In genomic region chr6:32853541-32854375, GRCh38 we compare ENCODE assay signal across 8 cellular contexts. TPM values are rescaled to one million over a fixed set of nuclear protein-coding genes. Genes with fewer than 3 reads are reported as not detected.
DNase-seq lines count a peak whose midpoint lies in the region; ATAC-seq and TF ChIP-seq lines count a peak whose summit lies in the region.

TSS of gene PSMB9 (plus strand) at chr6:32854192. CDS start at chr6:32854230, 38 bp downstream.
TSS of gene TAP1 (minus strand) at chr6:32853704. CDS start at chr6:32853636, 68 bp downstream.

- H3K27me3 ChIP-seq in GM06990 (replicated peaks; ENCODE audit: control insufficient read depth, insufficient read depth, low read length) (no peaks in the 10 kb centered on the region), MM.1S (replicated peaks; ENCODE audit: insufficient read depth, low read length) (no peaks in the 10 kb centered on the region), osteoblast (ENCODE audit: insufficient read depth, low read length) (no peaks in the 10 kb centered on the region), testis (no peaks in the 10 kb centered on the region)

- intact Hi-C loops in testis (cut with DNase I; ENCODE audit: low total_unique reads): no loop called here

- peaks cover 8% of the 10 kb centered on the region; the same call in 1 of the 2 replicates for H3F3A ChIP-seq in MM.1S (ENCODE audit: insufficient read depth, low read length)

- H3K4me1 ChIP-seq in MM.1S (ENCODE audit: low read length) (peaks cover 17% of the 10 kb centered on the region; the same call in 1 of the 2 replicates), osteoblast (ENCODE audit: insufficient read depth, low read length) (peaks cover 14% of the 10 kb centered on the region), testis (peaks cover 13% of the 10 kb centered on the region)

- H3K4me3 ChIP-seq in GM06990 (replicated peaks; ENCODE audit: low read depth, low read length): peak within 1 kb of the TSS; percentile 96
- H3K4me3 ChIP-seq in MM.1S (ENCODE audit: low read length): peak within 1 kb of the TSS; percentile 90
- H3K4me3 ChIP-seq in osteoblast (ENCODE audit: insufficient read depth, low read length): peak within 1 kb of the TSS; percentile 92
- H3K4me3 ChIP-seq in testis: peak within 1 kb of the TSS; percentile 84 to 88

- DNase-seq in GM06990 (ENCODE audit: extremely low read depth, insufficient read length) (peak; percentile 97), HCEC 1CT (peak; percentile 92), MM.1S (peak; percentile 95), SKM-1 (lab: John Stamatoyannopoulos, UW; ENCODE audit: unreplicated experiment) (peak; percentile 80), glomerular endothelial cell (ENCODE audit: extremely low read depth, low read depth, low spot score) (no peak), osteoblast (ENCODE audit: insufficient read length, low spot score, missing footprints) (peak; percentile 99), testis (peak; percentile 95)
- DNase-seq in activated naive CD4-positive, alpha-beta T cell treated with anti-CD3 and anti-CD28 coated beads, Interleukin-2, amount 50 U/mL, for 72 hours (ENCODE audit: low spot score in 2 of 2): peak; percentile 91 to 93

- peak; percentile 78 for TF ChIP-seq CTCF in GM06990 (IDR thresholded peaks at IDR 0.05; ENCODE audit: insufficient read depth, low read length, poor library complexity, severe bottlenecking)
- TF ChIP-seq CTCF in MM.1S (IDR thresholded peaks at IDR 0.05; ENCODE audit: low read length): peak; percentile 83
- TF ChIP-seq CTCF in osteoblast (IDR thresholded peaks at IDR 0.05; ENCODE audit: extremely low read depth, low read depth, low read length): peak; percentile 59
- peak; percentile 70 to 90 (median 84) for TF ChIP-seq CTCF in testis (IDR thresholded peaks at IDR 0.05)

- H3K4me2 ChIP-seq in MM.1S (ENCODE audit: low read depth, low read length) (peak within 1 kb of the TSS; percentile 85), osteoblast (ENCODE audit: insufficient read depth, low read length) (peak within 1 kb of the TSS; percentile 79)

- H3K9me3 ChIP-seq in MM.1S (replicated peaks; ENCODE audit: insufficient read depth, low read length): no peaks in the 10 kb centered on the region
- no peaks in the 10 kb centered on the region for H3K9me3 ChIP-seq in osteoblast (ENCODE audit: low read depth, low read length)
- H3K9me3 ChIP-seq in testis: no peaks in the 10 kb centered on the region

- WGBS in testis, 2 donors: 0 to 2% methylated on average over 10 to 59 of the region's 68 CpGs

- no peaks in the 10 kb centered on the region for H4K20me1 ChIP-seq in MM.1S (ENCODE audit: insufficient read depth, low read length)
- H4K20me1 ChIP-seq in osteoblast (ENCODE audit: insufficient read depth, low read length): no peaks in the 10 kb centered on the region

- peak; percentile 27 for TF ChIP-seq POLR2A in testis (IDR thresholded peaks at IDR 0.05)

- H3K27ac ChIP-seq in MM.1S (ENCODE audit: low read length) (peak within 1 kb of the TSS; percentile 95), osteoblast (ENCODE audit: low read depth, low read length) (peak within 1 kb of the TSS; percentile 92), testis (peak within 1 kb of the TSS; percentile 96 to 98)

- peaks cover 0 to 5% of the 10 kb centered on the region in 2 donors for H3K9me3 Mint-ChIP-seq in activated naive CD4-positive, alpha-beta T cell treated with anti-CD3 and anti-CD28 coated beads, Interleukin-2, amount 50 U/mL, for 72 hours

- peak within 1 kb of the TSS; percentile 89 for H2AFZ ChIP-seq in MM.1S (ENCODE audit: low read length)
- H2AFZ ChIP-seq in osteoblast (ENCODE audit: low read length): peak within 1 kb of the TSS; percentile 100

- peak within 1 kb of the TSS; percentile 86 for H3K9ac ChIP-seq in MM.1S (ENCODE audit: low read length)

- peaks cover 81 to 91% of the 10 kb centered on the region in 2 donors for H3K36me3 Mint-ChIP-seq in activated naive CD4-positive, alpha-beta T cell treated with anti-CD3 and anti-CD28 coated beads, Interleukin-2, amount 50 U/mL, for 72 hours

- peak within 1 kb of the TSS; percentile 99 for H3K27ac Mint-ChIP-seq in activated naive CD4-positive, alpha-beta T cell treated with anti-CD3 and anti-CD28 coated beads, Interleukin-2, amount 50 U/mL, for 72 hours

- peak; percentile 79 to 92 for ATAC-seq in activated naive CD4-positive, alpha-beta T cell treated with anti-CD3 and anti-CD28 coated beads, Interleukin-2, amount 50 U/mL, for 72 hours

- no peaks in the 10 kb centered on the region for H3K9me2 ChIP-seq in MM.1S (replicated peaks; ENCODE audit: insufficient read depth, low read length)

- H3K36me3 ChIP-seq in GM06990 (ENCODE audit: control insufficient read depth, insufficient read depth, low read length) (peaks cover 30% of the 10 kb centered on the region), MM.1S (replicated peaks; ENCODE audit: insufficient read depth, low read length) (peaks cover 10% of the 10 kb centered on the region; the same call in 1 of the 2 replicates), osteoblast (ENCODE audit: insufficient read depth, low read length) (peaks cover 28% of the 10 kb centered on the region), testis (ENCODE audit: low read depth, missing control alignments) (no peaks in the 10 kb centered on the region)

- H3K79me2 ChIP-seq in MM.1S (ENCODE audit: low read length): peaks cover 49% of the 10 kb centered on the region
- peaks cover 25% of the 10 kb centered on the region for H3K79me2 ChIP-seq in osteoblast (ENCODE audit: insufficient read depth, low read length)

RNA-seq across cellular contexts. Expression of gene PSMB9, which starts in this region (rescaled TPM):
- 100 to 1,000 TPM; 202 to 262 TPM for total RNA-seq in activated naive CD4-positive, alpha-beta T cell treated with anti-CD3 and anti-CD28 coated beads, Interleukin-2, amount 50 U/mL, for 72 hours
- 53.8 and 55.1 TPM in 2 replicates for total RNA-seq in glomerular endothelial cell
- 20.3 and 29.8 TPM in 2 replicates for total RNA-seq in osteoblast
- 1 to 10 TPM; 6.2 to 7.9 TPM for total RNA-seq in testis
- polyA plus RNA-seq in testis (ENCODE audit: insufficient read depth, low read depth, low replicate concordance): 29.7 TPM

RNA-seq across cellular contexts. Expression of gene TAP1, which starts in this region (rescaled TPM):
- 100 to 1,000 TPM; 234 to 319 TPM for total RNA-seq in activated naive CD4-positive, alpha-beta T cell treated with anti-CD3 and anti-CD28 coated beads, Interleukin-2, amount 50 U/mL, for 72 hours
- total RNA-seq in glomerular endothelial cell (75.3 and 106 TPM in 2 replicates), osteoblast (42.3 and 43.6 TPM in 2 replicates), testis (10 to 100 TPM; 45.6 to 57.4 TPM)
- 58.8 TPM for polyA plus RNA-seq in testis (ENCODE audit: insufficient read depth, low read depth, low replicate concordance)
